21 cellular contexts compared by ENCODE assay signal in genomic region chr1:168360622-168361021, GRCh38.
DNase-seq lines count a peak whose midpoint lies in the region; ATAC-seq and TF ChIP-seq lines count a peak whose summit lies in the region.
"Had no signal": no experiment of that assay in that cellular context is flagged by ENCODE, and none has a peak within 500 bp of the region (broad histone marks: within the 10 kb centered on the region; RNA-seq: fewer than 3 reads in every experiment).

No MANE protein-coding gene starts in this region.

- H3K4me3 ChIP-seq in cardiac muscle cell = no peak overlapping the region
- no peak overlapping the region for H3K4me3 ChIP-seq in left ventricle myocardium inferior
- H3K4me3 ChIP-seq in mesodermal cell (ENCODE audit: extremely low read depth, insufficient read depth, low read length, poor library complexity, severe bottlenecking) = no peak overlapping the region
- H3K4me3 ChIP-seq in vagina = no peak overlapping the region
- H3K4me3 ChIP-seq in gastrocnemius medialis = no peak overlapping the region
- H3K4me3 ChIP-seq: coronary artery, esophagus squamous epithelium, tibial nerve had no signal

- intact Hi-C loops in left ventricle myocardium inferior (cut with micrococcal nuclease) (no loop called here), vagina (cut with DNase I) (no loop called here), gastrocnemius medialis (cut with DNase I; ENCODE audit: low total_unique reads) (no loop called here)

- H3K4me1 ChIP-seq in cardiac muscle cell (ENCODE audit: low read depth) = peaks cover 48% of the 10 kb centered on the region
- peaks cover 5% of the 10 kb centered on the region for H3K4me1 ChIP-seq in left ventricle myocardium inferior
- H3K4me1 ChIP-seq in mesodermal cell (ENCODE audit: control insufficient read depth, insufficient read depth, low read length, poor library complexity, severe bottlenecking) = peaks cover 11% of the 10 kb centered on the region
- no peaks in the 10 kb centered on the region for H3K4me1 ChIP-seq in vagina
- no peaks in the 10 kb centered on the region for H3K4me1 ChIP-seq in gastrocnemius medialis
- H3K4me1 ChIP-seq: esophagus squamous epithelium, tibial nerve had no signal

- in situ Hi-C loops in gastrocnemius medialis (cut with MboI; ENCODE audit: low sequenced_read_pairs in 4 of 4) = no loop called here

- TF ChIP-seq POLR2A in vagina (IDR thresholded peaks at IDR 0.05) (no peak), gastrocnemius medialis (IDR thresholded peaks at IDR 0.05) (no peak)

- ATAC-seq in gastrocnemius medialis = no peak
- ATAC-seq: HCT116; naive thymus-derived CD8-positive, alpha-beta T cell had no signal

- DNase-seq in cardiac muscle cell (ENCODE audit: low read depth in 1 of 2, low spot score in 1 of 2) (peak in 1 of 2 donors; percentile 43), left ventricle myocardium inferior (no peak), amniotic epithelial cell (ENCODE audit: low read depth) (peak; percentile 73), vagina (ENCODE audit: extremely low spot score in 2 of 2) (no peak), gastrocnemius medialis (no peak), HuH-7 (ENCODE audit: low spot score) (no peak)
- DNase-seq: activated T-cell treated with anti-CD3 and anti-CD28 coated beads, Interleukin-2, amount 50 U/mL, for 4 hours; anterior cingulate cortex; COR-L47; DMS79 treated with DMSO at 0.1 percent for 48 hours; esophagus squamous epithelium; GF-D8; left ventricle myocardium superior; naive thymus-derived CD8-positive, alpha-beta T cell; NCI-H1417 treated with DMSO at 0.1 percent for 48 hours; NCI-H748 treated with DMSO at 0.1 percent for 48 hours had no signal

- H3K27ac ChIP-seq in cardiac muscle cell = peak overlapping the region; percentile 86
- no peak overlapping the region for H3K27ac ChIP-seq in left ventricle myocardium inferior (replicated peaks)
- peak overlapping the region; percentile 77 for H3K27ac ChIP-seq in mesodermal cell (ENCODE audit: low read depth, low read length, severe bottlenecking)
- no peak overlapping the region for H3K27ac ChIP-seq in vagina
- H3K27ac ChIP-seq in gastrocnemius medialis = no peak overlapping the region
- H3K27ac ChIP-seq: coronary artery, esophagus squamous epithelium, KMS-11, tibial nerve had no signal

- TF ChIP-seq CTCF in cardiac muscle cell (IDR thresholded peaks at IDR 0.05; ENCODE audit: low read depth, low read length) (no peak), left ventricle myocardium inferior (IDR thresholded peaks at IDR 0.05; ENCODE audit: borderline replicate concordance) (no peak), vagina (IDR thresholded peaks at IDR 0.05) (no peak), gastrocnemius medialis (IDR thresholded peaks at IDR 0.05 in 4 of 5, conservative IDR thresholded peaks at IDR 0.05 in 1 of 5) (no peak)

- no peaks in the 10 kb centered on the region for H3K27me3 ChIP-seq in cardiac muscle cell
- H3K27me3 ChIP-seq in left ventricle myocardium inferior (ENCODE audit: low read depth) = no peaks in the 10 kb centered on the region
- H3K27me3 ChIP-seq in vagina = no peaks in the 10 kb centered on the region
- H3K27me3 ChIP-seq in gastrocnemius medialis = no peaks in the 10 kb centered on the region
- H3K27me3 ChIP-seq: esophagus squamous epithelium, tibial nerve had no signal

- H3K36me3 ChIP-seq in cardiac muscle cell = no peaks in the 10 kb centered on the region
- no peaks in the 10 kb centered on the region for H3K36me3 ChIP-seq in left ventricle myocardium inferior
- no peaks in the 10 kb centered on the region for H3K36me3 ChIP-seq in mesodermal cell (ENCODE audit: control insufficient read depth, insufficient read depth, low read length)
- H3K36me3 ChIP-seq in vagina = no peaks in the 10 kb centered on the region
- no peaks in the 10 kb centered on the region for H3K36me3 ChIP-seq in gastrocnemius medialis
- H3K36me3 ChIP-seq: esophagus squamous epithelium, tibial nerve had no signal

- 79 to 90% methylated on average over 2 of the region's 4 CpGs for WGBS in mesodermal cell (ENCODE audit: insufficient coverage in 2 of 2), 2 experiments

- H3K9me3 ChIP-seq in cardiac muscle cell (ENCODE audit: low read depth) (no peaks in the 10 kb centered on the region), left ventricle myocardium inferior (replicated peaks) (no peaks in the 10 kb centered on the region), mesodermal cell (ENCODE audit: control insufficient read depth, low read length) (no peaks in the 10 kb centered on the region), vagina (no peaks in the 10 kb centered on the region), gastrocnemius medialis (no peaks in the 10 kb centered on the region)
- H3K9me3 ChIP-seq: esophagus squamous epithelium, tibial nerve had no signal

Comparison
In these comparisons a context has a peak if more than half of its experiments do, and no peak if none do; other contexts are left out.
1. H3K27ac ChIP-seq: peak in cardiac muscle cell (single experiment) and mesodermal cell (single experiment); none in left ventricle myocardium inferior (single experiment), vagina (single experiment) and gastrocnemius medialis (0 of 4).